27 cellular contexts compared by ENCODE assay signal in genomic region chr6:165913676-165914570, GRCh38.
"Had no signal": no experiment of that assay in that cellular context is flagged by ENCODE, and none has a peak within 500 bp of the region (broad histone marks: within the 10 kb centered on the region; RNA-seq: fewer than 3 reads in every experiment).

No MANE protein-coding gene starts in this region.

- H3K4me3 ChIP-seq: colonic mucosa, esophagus squamous epithelium, gastrocnemius medialis, hepatocyte, lung, neural progenitor cell, prostate gland, right atrium auricular region, skin epidermis, spleen, testis, tibial artery had no signal

- H3K4me3 Mint-ChIP-seq: dendritic cell treated with granulocyte-macrophage colony-stimulating factor and Interleukin-4, amounts not matched to agents 40 ng/mL and 50 ng/mL, for 4 days; memory B cell; naive thymus-derived CD4-positive, alpha-beta T cell; nephron; neural progenitor cell; stimulated activated memory B cell treated with anti-CD40 and anti-IgM and Interleukin-4, amounts not matched to agents 10 μg/mL and 1 μg/mL and 100 μg/mL, for 72 hours; type B pancreatic cell had no signal

- ATAC-seq: gastrocnemius medialis; left lobe of liver; naive thymus-derived CD4-positive, alpha-beta T cell; stimulated activated memory B cell treated with anti-CD40 and anti-IgM and Interleukin-4, amounts not matched to agents 10 μg/mL and 1 μg/mL and 100 μg/mL, for 72 hours; stimulated activated naive CD8-positive, alpha-beta T cell treated with anti-CD3 and anti-CD28 coated beads, Interleukin-15, Interleukin-2, amounts not matched to agents 100 U/mL and 50 U/mL, for 24 hours had no signal

- H3K4me1 Mint-ChIP-seq: memory B cell; naive thymus-derived CD4-positive, alpha-beta T cell; nephron; neural progenitor cell; stimulated activated memory B cell treated with anti-CD40 and anti-IgM and Interleukin-4, amounts not matched to agents 10 μg/mL and 1 μg/mL and 100 μg/mL, for 72 hours had no signal

- H3K4me1 ChIP-seq: colonic mucosa, esophagus squamous epithelium, gastrocnemius medialis, neural progenitor cell, prostate gland, right atrium auricular region, spleen, testis, tibial artery had no signal

- H3K27ac ChIP-seq: colonic mucosa, esophagus squamous epithelium, gastrocnemius medialis, hepatocyte, neural progenitor cell, prostate gland, right atrium auricular region, skin epidermis, spleen, testis, tibial artery had no signal

- H3K9me3 Mint-ChIP-seq: dendritic cell treated with granulocyte-macrophage colony-stimulating factor and Interleukin-4, amounts not matched to agents 40 ng/mL and 50 ng/mL, for 4 days; memory B cell; nephron; neural progenitor cell; type B pancreatic cell had no signal

- H3K27ac Mint-ChIP-seq: dendritic cell treated with granulocyte-macrophage colony-stimulating factor and Interleukin-4, amounts not matched to agents 40 ng/mL and 50 ng/mL, for 4 days; memory B cell; naive thymus-derived CD4-positive, alpha-beta T cell; nephron; neural progenitor cell; stimulated activated memory B cell treated with anti-CD40 and anti-IgM and Interleukin-4, amounts not matched to agents 10 μg/mL and 1 μg/mL and 100 μg/mL, for 72 hours; type B pancreatic cell had no signal

- DNase-seq: colonic mucosa; effector CD8-positive, alpha-beta T cell; esophagus squamous epithelium; foreskin fibroblast; gastrocnemius medialis; head of caudate nucleus; kidney; midbrain; naive thymus-derived CD4-positive, alpha-beta T cell; spleen; stimulated activated CD4-positive, alpha-beta T cell treated with anti-CD3 and anti-CD28 coated beads, Interleukin-4, amount 100 ng/mL, for 4 hours; stimulated activated naive CD8-positive, alpha-beta T cell treated with anti-CD3 and anti-CD28 coated beads, Interleukin-15, Interleukin-2, amounts not matched to agents 100 U/mL and 50 U/mL, for 24 hours; substantia nigra; testis; tibial artery had no signal

- H3K9ac ChIP-seq: neural progenitor cell had no signal

- H2AFZ ChIP-seq: hepatocyte, neural progenitor cell had no signal

- H3K27me3 Mint-ChIP-seq: dendritic cell treated with granulocyte-macrophage colony-stimulating factor and Interleukin-4, amounts not matched to agents 40 ng/mL and 50 ng/mL, for 4 days had no signal

- H3K27me3 ChIP-seq: colonic mucosa, esophagus squamous epithelium, gastrocnemius medialis, hepatocyte, neural progenitor cell, right atrium auricular region, testis, tibial artery had no signal

- H3K36me3 Mint-ChIP-seq: memory B cell; naive thymus-derived CD4-positive, alpha-beta T cell; neural progenitor cell; stimulated activated memory B cell treated with anti-CD40 and anti-IgM and Interleukin-4, amounts not matched to agents 10 μg/mL and 1 μg/mL and 100 μg/mL, for 72 hours; type B pancreatic cell had no signal

- H3K36me3 ChIP-seq: colonic mucosa, esophagus squamous epithelium, gastrocnemius medialis, neural progenitor cell, prostate gland, right atrium auricular region, spleen, tibial artery had no signal

- H3K9me3 ChIP-seq: colonic mucosa, esophagus squamous epithelium, gastrocnemius medialis, prostate gland, right atrium auricular region, spleen, testis, tibial artery had no signal

- H3K4me2 ChIP-seq: hepatocyte, neural progenitor cell had no signal
